In the genomic region with DNA sequence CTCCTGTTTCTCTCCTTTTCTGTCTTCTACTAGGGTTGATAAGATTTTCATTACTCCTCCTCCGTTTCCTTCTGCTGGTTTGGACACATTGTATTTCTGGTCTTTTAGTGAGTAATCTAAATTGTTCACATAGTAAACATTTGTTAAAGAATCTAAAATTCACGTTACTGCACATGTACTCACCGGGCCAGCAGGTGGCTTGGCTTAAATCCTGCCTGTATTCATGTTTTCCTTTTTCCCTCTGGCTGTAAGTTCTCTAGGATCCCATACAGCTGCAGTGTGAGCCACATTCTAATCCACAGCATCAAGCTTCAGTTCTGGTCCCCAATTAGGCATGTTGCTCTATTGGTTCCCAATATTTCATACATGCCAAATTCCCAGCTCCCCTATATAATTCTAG, we compare ENCODE assay signal across 37 cellular contexts.
DNase-seq lines count a peak whose midpoint lies in the region; ATAC-seq and TF ChIP-seq lines count a peak whose summit lies in the region.
"Had no signal": no experiment of that assay in that cellular context is flagged by ENCODE, and none has a peak within 500 bp of the region (broad histone marks: within the 10 kb centered on the region; RNA-seq: fewer than 3 reads in every experiment).

No MANE protein-coding gene starts in this region.

- H3K4me3 ChIP-seq in mesendoderm (ENCODE audit: low read length), result no peak overlapping the region
- H3K4me3 ChIP-seq: breast epithelium, colonic mucosa, esophagus squamous epithelium, GM12878, HAP-1, heart left ventricle, K562, PC-9, thoracic aorta, vagina had no signal

- peak; percentile 46 for TF ChIP-seq CTCF in C4-2B (conservative IDR thresholded peaks at IDR 0.05)
- peak; percentile 46; the same call in 1 of the 2 replicates for TF ChIP-seq CTCF in LNCAP (IDR thresholded peaks at IDR 0.05)
- peak; percentile 40 for TF ChIP-seq CTCF in chondrocyte (IDR thresholded peaks at IDR 0.05)

- no peak overlapping the region for H2BK15ac ChIP-seq in mesendoderm (replicated peaks; ENCODE audit: low read depth)

- no peak overlapping the region for H3K4me2 ChIP-seq in mesendoderm (ENCODE audit: low read length)
- H3K4me2 ChIP-seq: PC-9 had no signal

- H4K5ac ChIP-seq in mesendoderm (ENCODE audit: low read length), result no peak overlapping the region

- H2BK5ac ChIP-seq in mesendoderm (ENCODE audit: low read length), result no peak overlapping the region

- ATAC-seq in HG02840 (IDR thresholded peaks at IDR 0.05; ENCODE audit: low FRiP score, unreplicated experiment) (no peak), GM19324 (IDR thresholded peaks at IDR 0.05; ENCODE audit: low FRiP score, unreplicated experiment) (no peak), HG02852 (IDR thresholded peaks at IDR 0.05; ENCODE audit: unreplicated experiment) (no peak)
- ATAC-seq: activated CD4-positive, alpha-beta T cell treated with anti-CD3 and anti-CD28 coated beads for 36 hours; activated CD8-positive, alpha-beta T cell treated with anti-CD3 and anti-CD28 coated beads for 36 hours; CD8-positive, alpha-beta T cell; effector memory CD8-positive, alpha-beta T cell; GM12878; heart left ventricle; K562; left ventricle myocardium superior; sciatic nerve; stimulated activated naive CD8-positive, alpha-beta T cell treated with anti-CD3 and anti-CD28 coated beads, Interleukin-15, amount 100 ng/mL, for 72 hours had no signal

- H3K27ac ChIP-seq in C4-2B (no peak overlapping the region), mesendoderm (ENCODE audit: low read depth, low read length) (no peak overlapping the region)
- H3K27ac ChIP-seq: breast epithelium, colonic mucosa, esophagus squamous epithelium, heart left ventricle, PC-9, thoracic aorta, vagina had no signal

- no peak overlapping the region for H2AK5ac ChIP-seq in mesendoderm (ENCODE audit: low read length)

- no peak overlapping the region for H3K56ac ChIP-seq in mesendoderm (ENCODE audit: low read length)

- H3K4me1 ChIP-seq in mesendoderm (ENCODE audit: control insufficient read depth, low read depth, low read length), result no peaks in the 10 kb centered on the region
- H3K4me1 ChIP-seq: breast epithelium, colonic mucosa, esophagus squamous epithelium, HAP-1, heart left ventricle, vagina had no signal

- no peak overlapping the region for H3K23ac ChIP-seq in mesendoderm (ENCODE audit: low read length)

- no peaks in the 10 kb centered on the region for H3K36me3 ChIP-seq in mesendoderm (ENCODE audit: control insufficient read depth, insufficient read depth, low read length)
- H3K36me3 ChIP-seq: breast epithelium, colonic mucosa, esophagus squamous epithelium, HAP-1, heart left ventricle, thoracic aorta, vagina had no signal

- no peak for DNase-seq in chondrocyte (ENCODE audit: low spot score)
- peak; percentile 10 for DNase-seq in mesendoderm
- no peak for DNase-seq in DMS79 (lab: John Stamatoyannopoulos, UW)
- DNase-seq: activated CD4-positive, alpha-beta T cell treated with anti-CD3 and anti-CD28 coated beads for 36 hours; activated CD8-positive, alpha-beta T cell treated with anti-CD3 and anti-CD28 coated beads for 36 hours; activated naive CD4-positive, alpha-beta T cell treated with anti-CD3 and anti-CD28 coated beads, Interleukin-2, amount 10 ng/mL, durations not matched to agents 7 days and 5 days; amniotic stem cell; CD8-positive, alpha-beta T cell; colonic mucosa; effector memory CD8-positive, alpha-beta T cell; esophagus squamous epithelium; foreskin melanocyte; heart left ventricle; kidney; left ventricle myocardium superior; NCI-H1092 treated with DMSO at 0.1 percent for 48 hours; NCI-H187; NCI-H510A treated with DMSO at 0.1 percent for 48 hours; PC-9; posterior cingulate gyrus; Right ventricle myocardium superior; stimulated activated CD4-positive, alpha-beta T cell treated with anti-CD3 and anti-CD28 coated beads, Interleukin-12 subunit alpha, Interleukin-12 subunit beta, amount 100 ng/mL, for 4 hours; stimulated activated CD4-positive, alpha-beta T cell treated with anti-CD3 and anti-CD28 coated beads, Interleukin-2, amount 100 ng/mL, for 48 hours; stimulated activated naive CD8-positive, alpha-beta T cell treated with anti-CD3 and anti-CD28 coated beads, Interleukin-15, amount 100 ng/mL, for 72 hours; SW 1271 had no signal

- H3K9ac ChIP-seq in mesendoderm (ENCODE audit: low read length), result no peak overlapping the region

- no peak overlapping the region for H3K27ac Mint-ChIP-seq in chondrocyte (ENCODE audit: unreplicated experiment)
- H3K27ac Mint-ChIP-seq: activated CD4-positive, alpha-beta T cell treated with anti-CD3 and anti-CD28 coated beads for 36 hours; activated CD8-positive, alpha-beta T cell treated with anti-CD3 and anti-CD28 coated beads for 36 hours; activated naive CD4-positive, alpha-beta T cell treated with anti-CD3 and anti-CD28 coated beads, Interleukin-2, amount 10 ng/mL, durations not matched to agents 7 days and 5 days; CD8-positive, alpha-beta T cell; effector memory CD8-positive, alpha-beta T cell; stimulated activated naive CD8-positive, alpha-beta T cell treated with anti-CD3 and anti-CD28 coated beads, Interleukin-15, amount 100 ng/mL, for 72 hours had no signal

- no CpG with 5 or more reads among the region's 3 CpGs for WGBS in mesendoderm (ENCODE audit: extremely low coverage, insufficient coverage, low lambda C conversion rate)

- H3K4ac ChIP-seq in mesendoderm (ENCODE audit: low read depth, low read length), result no peak overlapping the region

- H3K9me3 Mint-ChIP-seq in chondrocyte (ENCODE audit: low read depth), result peaks cover 3% of the 10 kb centered on the region
- H3K9me3 Mint-ChIP-seq: activated CD8-positive, alpha-beta T cell treated with anti-CD3 and anti-CD28 coated beads for 36 hours; activated naive CD4-positive, alpha-beta T cell treated with anti-CD3 and anti-CD28 coated beads, Interleukin-2, amount 10 ng/mL, durations not matched to agents 7 days and 5 days; CD8-positive, alpha-beta T cell; stimulated activated naive CD8-positive, alpha-beta T cell treated with anti-CD3 and anti-CD28 coated beads, Interleukin-15, amount 100 ng/mL, for 72 hours had no signal

- no peaks in the 10 kb centered on the region for H3K27me3 Mint-ChIP-seq in chondrocyte (ENCODE audit: low read depth)
- H3K27me3 Mint-ChIP-seq: activated CD4-positive, alpha-beta T cell treated with anti-CD3 and anti-CD28 coated beads for 36 hours; activated naive CD4-positive, alpha-beta T cell treated with anti-CD3 and anti-CD28 coated beads, Interleukin-2, amount 10 ng/mL, durations not matched to agents 7 days and 5 days; effector memory CD8-positive, alpha-beta T cell; stimulated activated naive CD8-positive, alpha-beta T cell treated with anti-CD3 and anti-CD28 coated beads, Interleukin-15, amount 100 ng/mL, for 72 hours had no signal

- H3K27me3 ChIP-seq in mesendoderm (ENCODE audit: insufficient read depth, low read length, poor library complexity), result no peaks in the 10 kb centered on the region
- H3K27me3 ChIP-seq: breast epithelium, colonic mucosa, esophagus squamous epithelium, heart left ventricle, vagina had no signal

- H3K79me2 ChIP-seq in mesendoderm (ENCODE audit: control insufficient read depth, insufficient read depth, low read length), result no peaks in the 10 kb centered on the region

- H3K4me1 Mint-ChIP-seq in chondrocyte (ENCODE audit: low read depth), result peaks cover 4% of the 10 kb centered on the region
- H3K4me1 Mint-ChIP-seq: activated CD4-positive, alpha-beta T cell treated with anti-CD3 and anti-CD28 coated beads for 36 hours; activated naive CD4-positive, alpha-beta T cell treated with anti-CD3 and anti-CD28 coated beads, Interleukin-2, amount 10 ng/mL, durations not matched to agents 7 days and 5 days; stimulated activated naive CD8-positive, alpha-beta T cell treated with anti-CD3 and anti-CD28 coated beads, Interleukin-15, amount 100 ng/mL, for 72 hours had no signal

- no peaks in the 10 kb centered on the region for H3K36me3 Mint-ChIP-seq in chondrocyte (ENCODE audit: low read depth)
- H3K36me3 Mint-ChIP-seq: activated naive CD4-positive, alpha-beta T cell treated with anti-CD3 and anti-CD28 coated beads, Interleukin-2, amount 10 ng/mL, durations not matched to agents 7 days and 5 days; CD8-positive, alpha-beta T cell had no signal

- H3K4me3 Mint-ChIP-seq in chondrocyte (ENCODE audit: unreplicated experiment), result no peak overlapping the region
- H3K4me3 Mint-ChIP-seq: activated CD4-positive, alpha-beta T cell treated with anti-CD3 and anti-CD28 coated beads for 36 hours; activated CD8-positive, alpha-beta T cell treated with anti-CD3 and anti-CD28 coated beads for 36 hours; activated naive CD4-positive, alpha-beta T cell treated with anti-CD3 and anti-CD28 coated beads, Interleukin-2, amount 10 ng/mL, durations not matched to agents 7 days and 5 days; CD8-positive, alpha-beta T cell; effector memory CD8-positive, alpha-beta T cell; stimulated activated naive CD8-positive, alpha-beta T cell treated with anti-CD3 and anti-CD28 coated beads, Interleukin-15, amount 100 ng/mL, for 72 hours had no signal

- H3K18ac ChIP-seq in mesendoderm (ENCODE audit: low read length), result no peak overlapping the region

- H3K79me1 ChIP-seq in mesendoderm (ENCODE audit: low read length), result no peaks in the 10 kb centered on the region

- no peak overlapping the region for H2BK120ac ChIP-seq in mesendoderm (ENCODE audit: low read depth, low read length)

- no peak overlapping the region for H4K8ac ChIP-seq in mesendoderm (ENCODE audit: low read depth, low read length)
